Comparison of ENCODE assay signal across 22 cellular contexts in the genomic region with DNA sequence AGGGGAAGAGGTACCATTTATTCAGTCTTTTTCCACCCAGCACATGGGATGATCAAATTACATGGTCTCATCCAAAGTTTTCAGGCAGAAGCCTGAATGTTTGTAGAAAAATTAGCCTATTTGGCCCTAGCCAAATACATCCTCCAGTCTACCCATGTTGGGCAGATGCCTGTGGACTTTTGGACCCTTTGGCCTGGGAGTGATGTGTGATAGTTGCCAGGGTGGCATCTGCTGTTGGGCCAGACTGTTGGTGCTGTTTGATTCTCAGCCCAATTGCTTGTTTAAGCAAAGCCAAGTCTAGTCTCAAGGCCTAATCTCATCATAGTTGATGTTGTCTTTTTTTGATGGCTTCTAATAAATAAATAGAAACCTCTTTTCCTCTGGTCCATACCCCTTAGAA.
"Had no signal": no experiment of that assay in that cellular context is flagged by ENCODE, and none has a peak within 500 bp of the region (broad histone marks: within the 10 kb centered on the region; RNA-seq: fewer than 3 reads in every experiment).

No MANE protein-coding gene starts in this region.

- H3K4me1 ChIP-seq: lower lobe of right lung, right atrium auricular region, transverse colon had no signal

- H3K36me3 Mint-ChIP-seq: mesothelial cell of epicardium; naive thymus-derived CD4-positive, alpha-beta T cell; stimulated activated effector memory CD8-positive, alpha-beta T cell treated with anti-CD3 and anti-CD28 coated beads, Interleukin-12 subunit alpha, Interleukin-12 subunit beta, amount 100 ng/mL, for 72 hours had no signal

- H3K27ac ChIP-seq: heart right ventricle, hepatocyte, lower lobe of right lung, ovary, right atrium auricular region, skin epidermis, spleen, transverse colon, upper lobe of left lung, vagina had no signal

- H3K27me3 ChIP-seq: heart right ventricle, hepatocyte, ovary, right atrium auricular region, spleen, transverse colon, upper lobe of left lung, vagina had no signal

- ATAC-seq: heart right ventricle; left ventricle myocardium superior; lower lobe of right lung; naive thymus-derived CD4-positive, alpha-beta T cell; natural killer cell treated with Interleukin-12 subunit alpha and Interleukin-12 subunit beta and Interleukin-15 and Interleukin-18, amount 100 ng/mL, for 72 hours; stimulated activated effector memory CD8-positive, alpha-beta T cell treated with anti-CD3 and anti-CD28 coated beads, Interleukin-12 subunit alpha, Interleukin-12 subunit beta, amount 100 ng/mL, for 72 hours had no signal

- H2AFZ ChIP-seq: hepatocyte had no signal

- H3K79me2 ChIP-seq: hepatocyte had no signal

- H3K36me3 ChIP-seq: heart right ventricle, lower lobe of right lung, ovary, right atrium auricular region, spleen, transverse colon, upper lobe of left lung, vagina had no signal

- H3K4me3 ChIP-seq: heart right ventricle, hepatocyte, lower lobe of right lung, ovary, right atrium auricular region, skin epidermis, spleen, transverse colon, upper lobe of left lung, vagina had no signal

- H3K9me3 ChIP-seq: lower lobe of right lung, ovary, right atrium auricular region, transverse colon, vagina had no signal

- H3K27me3 Mint-ChIP-seq: stimulated activated naive CD8-positive, alpha-beta T cell treated with anti-CD3 and anti-CD28 coated beads, Interleukin-15, Interleukin-2, amounts not matched to agents 100 ng/mL and 50 ng/mL, for 24 hours had no signal

- H3K4me3 Mint-ChIP-seq: mesothelial cell of epicardium; naive thymus-derived CD4-positive, alpha-beta T cell; natural killer cell treated with Interleukin-12 subunit alpha and Interleukin-12 subunit beta and Interleukin-15 and Interleukin-18, amount 100 ng/mL, for 72 hours; stimulated activated effector memory CD8-positive, alpha-beta T cell treated with anti-CD3 and anti-CD28 coated beads, Interleukin-12 subunit alpha, Interleukin-12 subunit beta, amount 100 ng/mL, for 72 hours; stimulated activated naive CD8-positive, alpha-beta T cell treated with anti-CD3 and anti-CD28 coated beads, Interleukin-15, Interleukin-2, amounts not matched to agents 100 ng/mL and 50 ng/mL, for 24 hours had no signal

- H3K4me2 ChIP-seq: hepatocyte had no signal

- H3K4me1 Mint-ChIP-seq: mesothelial cell of epicardium; stimulated activated effector memory CD8-positive, alpha-beta T cell treated with anti-CD3 and anti-CD28 coated beads, Interleukin-12 subunit alpha, Interleukin-12 subunit beta, amount 100 ng/mL, for 72 hours had no signal

- DNase-seq: heart right ventricle; islet precursor cell; left ventricle myocardium superior; lower lobe of right lung; mammary epithelial cell; mesendoderm; naive thymus-derived CD4-positive, alpha-beta T cell; ovary; spleen; stimulated activated CD4-positive, alpha-beta T cell treated with anti-CD3 and anti-CD28 coated beads, Interleukin-4, amount 100 ng/mL, for 24 hours; stimulated activated naive CD4-positive, alpha-beta T cell; transverse colon; upper lobe of left lung had no signal

- H3K27ac Mint-ChIP-seq: mesothelial cell of epicardium; naive thymus-derived CD4-positive, alpha-beta T cell; natural killer cell treated with Interleukin-12 subunit alpha and Interleukin-12 subunit beta and Interleukin-15 and Interleukin-18, amount 100 ng/mL, for 72 hours; progenitor cell of endocrine pancreas; stimulated activated effector memory CD8-positive, alpha-beta T cell treated with anti-CD3 and anti-CD28 coated beads, Interleukin-12 subunit alpha, Interleukin-12 subunit beta, amount 100 ng/mL, for 72 hours; stimulated activated naive CD8-positive, alpha-beta T cell treated with anti-CD3 and anti-CD28 coated beads, Interleukin-15, Interleukin-2, amounts not matched to agents 100 ng/mL and 50 ng/mL, for 24 hours had no signal
